Comparison of ENCODE assay signal across 9 cellular contexts in the genomic region with DNA sequence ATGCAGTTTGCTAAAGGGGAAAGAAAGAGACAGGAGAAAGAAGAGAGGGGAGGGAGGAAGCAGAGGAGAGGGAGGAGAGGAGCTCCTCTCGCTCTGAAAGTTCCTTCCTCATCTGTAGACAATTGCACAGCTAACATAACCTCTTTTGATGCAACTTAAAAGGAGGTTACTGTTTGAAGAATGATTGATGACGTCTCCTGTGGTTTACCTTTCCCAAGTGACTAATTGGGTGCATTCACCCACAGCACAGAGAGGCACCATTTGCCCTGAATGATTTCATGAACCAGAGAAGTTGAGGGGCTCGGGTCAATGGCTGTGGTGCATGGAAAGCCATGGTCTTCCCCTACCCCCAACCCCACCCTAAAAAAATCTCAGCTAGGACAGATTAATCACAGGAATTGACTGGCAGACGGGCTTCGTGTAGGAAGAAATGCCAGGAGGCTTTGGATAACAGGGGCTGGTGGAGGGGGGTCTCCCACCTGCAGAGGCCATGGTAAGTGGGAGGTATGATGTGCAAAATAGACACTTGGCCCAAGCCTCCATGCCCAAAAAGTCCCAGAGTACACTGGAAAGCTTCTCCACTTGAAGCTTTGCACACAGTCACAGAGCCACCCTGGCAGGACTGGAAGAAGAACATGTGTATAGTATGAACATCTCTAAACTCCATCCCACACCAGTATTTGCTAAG.
A peak's percentile ranks its signal among the peaks of the same experiment; 100 is the strongest.
DNase-seq lines count a peak whose midpoint lies in the region; ATAC-seq and TF ChIP-seq lines count a peak whose summit lies in the region.
"Had no signal": no experiment of that assay in that cellular context is flagged by ENCODE, and none has a peak within 500 bp of the region (broad histone marks: within the 10 kb centered on the region; RNA-seq: fewer than 3 reads in every experiment).

No MANE protein-coding gene starts in this region.

- H3K4me1 ChIP-seq in mammary epithelial cell (ENCODE audit: insufficient read depth, low read length), result peaks cover 47% of the 10 kb centered on the region

- no peaks in the 10 kb centered on the region for H3K79me2 ChIP-seq in mammary epithelial cell (ENCODE audit: insufficient read depth, low read length)

- BruUV-seq in mammary epithelial cell (replicated peaks; lab: Mats Ljungman, UMichigan), result no TSS peak

- dilution Hi-C loops in mammary epithelial cell (cut with HindIII; ENCODE audit: low sequenced_read_pairs), result no loop called here

- H3K27me3 ChIP-seq in mammary epithelial cell (ENCODE audit: insufficient read depth, low read length), result no peaks in the 10 kb centered on the region

- ATAC-seq in stimulated activated naive CD8-positive, alpha-beta T cell treated with anti-CD3 and anti-CD28 coated beads, Interleukin-15, Interleukin-2, amounts not matched to agents 100 U/mL and 50 U/mL, for 24 hours, result peak; percentile 84
- no peak for ATAC-seq in GM21381 (IDR thresholded peaks at IDR 0.05; ENCODE audit: unreplicated experiment)

- no peaks in the 10 kb centered on the region for H3K9me3 Mint-ChIP-seq in activated naive CD4-positive, alpha-beta T cell treated with anti-CD3 and anti-CD28 coated beads, Interleukin-2, amount 50 U/mL, for 24 hours

- CTCF ChIA-PET in mammary epithelial cell (lab: Charles Lee; ENCODE audit: low non-redundant PET), result no interaction called here

- H4K20me1 ChIP-seq in mammary epithelial cell (ENCODE audit: insufficient read depth, low read length), result no peaks in the 10 kb centered on the region

- TF ChIP-seq CTCF in mammary epithelial cell (conservative IDR thresholded peaks at IDR 0.05 in 1 of 2, IDR thresholded peaks at IDR 0.05 in 1 of 2; ENCODE audit: extremely low read depth in 1 of 2, insufficient read depth in 1 of 2, low read depth in 1 of 2, low read length in 2 of 2), result no peak

- intact Hi-C loops in mammary epithelial cell (cut with micrococcal nuclease), result no loop called here

- H3K4me3 ChIP-seq in mammary epithelial cell (replicated peaks in 1 of 3; ENCODE audit: insufficient read depth in 1 of 3, low read depth in 2 of 3, low read length in 3 of 3), result no peak overlapping the region

- H3K36me3 ChIP-seq in mammary epithelial cell (ENCODE audit: insufficient read depth, low read length), result no peaks in the 10 kb centered on the region

- H3K36me3 Mint-ChIP-seq in activated naive CD4-positive, alpha-beta T cell treated with anti-CD3 and anti-CD28 coated beads, Interleukin-2, amount 50 U/mL, for 24 hours, result no peaks in the 10 kb centered on the region

- no peak for DNase-seq in activated naive CD4-positive, alpha-beta T cell treated with anti-CD3 and anti-CD28 coated beads, Interleukin-2, amount 50 U/mL, for 16 hours
- DNase-seq in NOMO-1 treated with dmso at 0.1 percent for 144 hours (lab: John Stamatoyannopoulos, UW; ENCODE audit: unreplicated experiment) (peak; percentile 19), mammary epithelial cell (peak; percentile 92), DMS79 (lab: John Stamatoyannopoulos, UW) (no peak), DMS153 (lab: John Stamatoyannopoulos, UW) (no peak)
- DNase-seq in stimulated activated naive CD8-positive, alpha-beta T cell treated with anti-CD3 and anti-CD28 coated beads, Interleukin-15, Interleukin-2, amounts not matched to agents 100 U/mL and 50 U/mL, for 24 hours, result no peak
- DNase-seq: stimulated activated CD4-positive, alpha-beta T cell treated with anti-CD3 and anti-CD28 coated beads, Interleukin-2, amount 100 ng/mL, for 24 hours had no signal

- H3K27ac ChIP-seq in mammary epithelial cell (ENCODE audit: insufficient read depth, low read depth, low read length), result peak overlapping the region; percentile 61

- H3K9ac ChIP-seq in mammary epithelial cell (ENCODE audit: insufficient read depth, low read length), result peak overlapping the region; percentile 32

- peaks cover 11% of the 10 kb centered on the region for H3K4me1 Mint-ChIP-seq in activated naive CD4-positive, alpha-beta T cell treated with anti-CD3 and anti-CD28 coated beads, Interleukin-2, amount 50 U/mL, for 24 hours

- H2AFZ ChIP-seq in mammary epithelial cell (ENCODE audit: low read depth, low read length), result peak overlapping the region; percentile 19

- H3K4me2 ChIP-seq in mammary epithelial cell (ENCODE audit: insufficient read depth, low read depth, low read length), result peak overlapping the region; percentile 55

- 51% methylated on average over 4 of the region's 5 CpGs for WGBS in mammary epithelial cell (ENCODE audit: low coverage, missing lambda C conversion rate)

- peaks cover 5% of the 10 kb centered on the region for H3K27me3 Mint-ChIP-seq in activated naive CD4-positive, alpha-beta T cell treated with anti-CD3 and anti-CD28 coated beads, Interleukin-2, amount 50 U/mL, for 24 hours

- H3K9me3 ChIP-seq in mammary epithelial cell (replicated peaks; ENCODE audit: insufficient read depth, low read length), result no peaks in the 10 kb centered on the region

- H3K27ac Mint-ChIP-seq in activated naive CD4-positive, alpha-beta T cell treated with anti-CD3 and anti-CD28 coated beads, Interleukin-2, amount 50 U/mL, for 24 hours, result peak overlapping the region; percentile 42

- H3K4me3 Mint-ChIP-seq in activated naive CD4-positive, alpha-beta T cell treated with anti-CD3 and anti-CD28 coated beads, Interleukin-2, amount 50 U/mL, for 24 hours, result no peak overlapping the region

- in situ Hi-C loops in mammary epithelial cell (cut with MboI; ENCODE audit: low sequenced_read_pairs in 2 of 2), result no loop called here

Comparison
In these comparisons a context has a peak if more than half of its experiments do, and no peak if none do; other contexts are left out.
1. DNase-seq: peak in NOMO-1 treated with dmso at 0.1 percent for 144 hours (single experiment) and mammary epithelial cell (single experiment); none in activated naive CD4-positive, alpha-beta T cell treated with anti-CD3 and anti-CD28 coated beads, Interleukin-2, amount 50 U/mL, for 16 hours (single experiment), stimulated activated naive CD8-positive, alpha-beta T cell treated with anti-CD3 and anti-CD28 coated beads, Interleukin-15, Interleukin-2, amounts not matched to agents 100 U/mL and 50 U/mL, for 24 hours (single experiment), DMS79 (single experiment) and DMS153 (single experiment).